Comparison of ENCODE assay signal across 8 cellular contexts in genomic region chr2:11749646-11750349, GRCh38. TPM values are rescaled to one million over a fixed set of nuclear protein-coding genes. Genes with fewer than 3 reads are reported as not detected.
DNase-seq lines count a peak whose midpoint lies in the region; ATAC-seq and TF ChIP-seq lines count a peak whose summit lies in the region.

No MANE protein-coding gene starts in this region.

- H3K4me1 ChIP-seq in osteoblast (ENCODE audit: insufficient read depth, low read length) (peaks cover 29% of the 10 kb centered on the region), tibial artery (peaks cover 0 to 72% (median 40%) of the 10 kb centered on the region in 4 donors), GM23338 (ENCODE audit: insufficient read depth) (peaks cover 20% of the 10 kb centered on the region)

- H3K9me3 Mint-ChIP-seq in GM23338: peaks cover 9% of the 10 kb centered on the region; the same call in 2 of the 3 replicates

- ATAC-seq in GM18502 (IDR thresholded peaks at IDR 0.05; ENCODE audit: poor library complexity, unreplicated experiment) (peak; percentile 22), HG02884 (IDR thresholded peaks at IDR 0.05; ENCODE audit: unreplicated experiment) (peak; percentile 16), GM23338 (no peak), GM21360 (IDR thresholded peaks at IDR 0.05; ENCODE audit: unreplicated experiment) (no peak)

- in situ Hi-C loops in astrocyte of the spinal cord (cut with HindIII; ENCODE audit: low sequenced_read_pairs): no loop called here

- H3K9me3 ChIP-seq in osteoblast (ENCODE audit: low read depth, low read length) (no peaks in the 10 kb centered on the region), tibial artery (no peaks in the 10 kb centered on the region)

- peaks cover 11% of the 10 kb centered on the region; the same call in 1 of the 2 replicates for H3F3A ChIP-seq in GM23338 (replicated peaks; ENCODE audit: low read depth)

- H3K4me1 Mint-ChIP-seq in GM23338: peaks cover 51% of the 10 kb centered on the region

- no peak overlapping the region for H3K27ac ChIP-seq in osteoblast (ENCODE audit: low read depth, low read length)
- H3K27ac ChIP-seq in tibial artery: no peak overlapping the region
- H3K27ac ChIP-seq in GM23338 (ENCODE audit: low read depth): no peak overlapping the region

- H2AFZ ChIP-seq in osteoblast (ENCODE audit: low read length): no peak overlapping the region
- H2AFZ ChIP-seq in GM23338: no peak overlapping the region

- H3K36me3 ChIP-seq in osteoblast (ENCODE audit: insufficient read depth, low read length): no peaks in the 10 kb centered on the region
- H3K36me3 ChIP-seq in tibial artery: no peaks in the 10 kb centered on the region
- H3K36me3 ChIP-seq in GM23338 (ENCODE audit: insufficient read depth): no peaks in the 10 kb centered on the region

- DNase-seq in astrocyte of the spinal cord (ENCODE audit: low read depth, low spot score): peak; percentile 19
- DNase-seq in osteoblast (ENCODE audit: insufficient read length, low spot score, missing footprints): peak; percentile 65
- DNase-seq in tibial artery: no peak
- no peak for DNase-seq in GM23338 (ENCODE audit: low spot score)
- DNase-seq in HPDE6-E6E7 (ENCODE audit: extremely low spot score): no peak

- H3K4me2 ChIP-seq in osteoblast (ENCODE audit: insufficient read depth, low read length) (no peak overlapping the region), GM23338 (no peak overlapping the region)

- H3K27ac Mint-ChIP-seq in GM23338: no peak overlapping the region

- no peaks in the 10 kb centered on the region for H3K9me2 ChIP-seq in GM23338 (ENCODE audit: insufficient read depth)

- H3K36me3 Mint-ChIP-seq in GM23338 (ENCODE audit: low read depth): no peaks in the 10 kb centered on the region

- intact Hi-C loops in tibial artery (cut with DNase I; ENCODE audit: low total_unique reads): loop anchor here (10.0 kb wide), 1 partner anchor 285 kb away; the partner anchor contains the start of gene E2F6

- no peaks in the 10 kb centered on the region for H3K27me3 ChIP-seq in osteoblast (ENCODE audit: insufficient read depth, low read length)
- H3K27me3 ChIP-seq in tibial artery: no peaks in the 10 kb centered on the region
- peaks cover 16% of the 10 kb centered on the region for H3K27me3 ChIP-seq in GM23338 (ENCODE audit: insufficient read depth)

- TF ChIP-seq CTCF in astrocyte of the spinal cord (IDR thresholded peaks at IDR 0.05; ENCODE audit: low read depth, low read length): no peak
- no peak for TF ChIP-seq CTCF in osteoblast (IDR thresholded peaks at IDR 0.05; ENCODE audit: extremely low read depth, low read depth, low read length)
- no peak for TF ChIP-seq CTCF in tibial artery (IDR thresholded peaks at IDR 0.05)
- no peak for TF ChIP-seq CTCF in GM23338 (conservative IDR thresholded peaks at IDR 0.05; ENCODE audit: low read depth in 2 of 2)

- peaks cover 25% of the 10 kb centered on the region for H3K27me3 Mint-ChIP-seq in GM23338 (ENCODE audit: insufficient read depth, low read depth, poor library complexity)

- peaks cover 56% of the 10 kb centered on the region for H4K20me1 ChIP-seq in osteoblast (ENCODE audit: insufficient read depth, low read length)
- H4K20me1 ChIP-seq in GM23338 (replicated peaks; ENCODE audit: insufficient read depth): no peaks in the 10 kb centered on the region; the same call in 1 of the 2 replicates

- H3K4me3 ChIP-seq in astrocyte of the spinal cord (ENCODE audit: low read depth, low read length): no peak overlapping the region
- H3K4me3 ChIP-seq in osteoblast (ENCODE audit: insufficient read depth, low read length): no peak overlapping the region
- no peak overlapping the region for H3K4me3 ChIP-seq in tibial artery
- no peak overlapping the region for H3K4me3 ChIP-seq in GM23338

- no peak overlapping the region for H3K4me3 Mint-ChIP-seq in GM23338

- H3K79me2 ChIP-seq in osteoblast (ENCODE audit: insufficient read depth, low read length) (peaks cover 74% of the 10 kb centered on the region), GM23338 (replicated peaks; ENCODE audit: insufficient read depth) (peaks cover 15% of the 10 kb centered on the region; the same call in 1 of the 2 replicates)

TF ChIP-seq in GM23338, 12 proteins besides CTCF, POLR2A, EP300 and RAD21:
- TF ChIP-seq ZNF114 (CRISPR knock-in tag; IDR thresholded peaks at IDR 0.05): no peak
- no peak for TF ChIP-seq ZNF462 (CRISPR knock-in tag; IDR thresholded peaks at IDR 0.05)
- no peak for TF ChIP-seq POLR2AphosphoS5 (IDR thresholded peaks at IDR 0.05; ENCODE audit: low read depth)
- TF ChIP-seq CREB1 (CRISPR knock-in tag; IDR thresholded peaks at IDR 0.05; ENCODE audit: low read depth): no peak
- TF ChIP-seq JUNB (IDR thresholded peaks at IDR 0.05; ENCODE audit: unreplicated experiment): no peak
- no peak for TF ChIP-seq ETS1 (IDR thresholded peaks at IDR 0.05)
- TF ChIP-seq ZNF331 (CRISPR knock-in tag; IDR thresholded peaks at IDR 0.05; ENCODE audit: low read depth): no peak

RNA-seq across cellular contexts. Expression of gene LPIN1, which starts 3.4 kb away (rescaled TPM):
- total RNA-seq in osteoblast: 111 and 117 TPM in 2 replicates
- 7.1 and 9.5 TPM in 2 replicates for total RNA-seq in GM23338 (2014; rRNA removed; shearing (Covaris generic))
- polyA plus RNA-seq in GM23338 (2016; fragmentation: Nextera tagmentation; extraction: Ambion mirVana): 4.4 and 5.4 TPM in 2 replicates

Comparison
In these comparisons a context has a peak if more than half of its experiments do, and no peak if none do; other contexts are left out.
1. ATAC-seq: peak in GM18502 (single experiment) and HG02884 (single experiment); none in GM23338 (single experiment) and GM21360 (single experiment).
2. DNase-seq: peak in astrocyte of the spinal cord (single experiment) and osteoblast (single experiment); none in tibial artery (0 of 2), GM23338 (single experiment) and HPDE6-E6E7 (single experiment).
3. RNA of gene LPIN1, which starts 3.4 kb away (total RNA-seq): 111 to 117 TPM in osteoblast; 7.1 to 9.5 TPM in GM23338; every median in the first group is over 10 times any median in the second.